Comparison of ENCODE assay signal across 1 cellular context in the genomic region with DNA sequence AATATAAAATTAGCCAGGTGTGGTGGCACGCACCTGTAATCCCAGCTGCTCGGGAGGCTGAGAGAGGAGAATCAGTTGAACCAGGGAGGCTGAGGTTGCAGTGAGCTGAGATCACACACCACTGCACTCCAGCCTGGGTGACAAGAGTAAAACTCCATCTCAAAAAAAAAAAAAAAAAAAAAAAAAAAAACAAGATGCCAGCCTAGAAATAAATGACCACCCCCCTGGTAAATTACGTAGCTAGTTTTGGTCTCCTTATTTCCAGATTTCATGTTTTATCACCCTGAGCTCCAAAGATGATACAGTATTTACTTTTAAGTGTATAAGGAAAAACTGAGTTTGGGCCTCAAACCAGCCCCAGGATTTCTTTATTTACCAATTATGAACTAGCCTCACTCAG.
A peak's percentile ranks its signal among the peaks of the same experiment; 100 is the strongest.
TF ChIP-seq lines count a peak whose summit lies in the region.

No MANE protein-coding gene starts in this region.

TF ChIP-seq in HEK293, 187 proteins besides CTCF, POLR2A, EP300 and RAD21:
- TF ChIP-seq, protein P1, sequence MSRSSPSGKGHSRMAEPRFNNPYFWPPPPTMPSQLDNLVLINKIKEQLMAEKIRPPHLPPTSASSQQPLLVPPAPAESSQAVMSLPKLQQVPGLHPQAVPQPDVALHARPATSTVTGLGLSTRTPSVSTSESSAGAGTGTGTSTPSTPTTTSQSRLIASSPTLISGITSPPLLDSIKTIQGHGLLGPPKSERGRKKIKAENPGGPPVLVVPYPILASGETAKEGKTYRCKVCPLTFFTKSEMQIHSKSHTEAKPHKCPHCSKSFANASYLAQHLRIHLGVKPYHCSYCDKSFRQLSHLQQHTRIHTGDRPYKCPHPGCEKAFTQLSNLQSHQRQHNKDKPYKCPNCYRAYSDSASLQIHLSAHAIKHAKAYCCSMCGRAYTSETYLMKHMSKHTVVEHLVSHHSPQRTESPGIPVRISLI (tag by site-specific recombination; IDR thresholded peaks at IDR 0.05) = peak; percentile 56; the same call in 1 of the 2 replicates
